In genomic region chr5:51034501-51034900, GRCh38 we compare ENCODE assay signal across 26 cellular contexts.
"Had no signal": no experiment of that assay in that cellular context is flagged by ENCODE, and none has a peak within 500 bp of the region (broad histone marks: within the 10 kb centered on the region; RNA-seq: fewer than 3 reads in every experiment).

No MANE protein-coding gene starts in this region.

- H3K27ac ChIP-seq: epithelial cell of prostate, esophagus squamous epithelium, heart right ventricle, left lung, neural progenitor cell, stomach, suprapubic skin, tibial artery, upper lobe of right lung had no signal

- DNase-seq: activated CD4-positive, alpha-beta T cell treated with anti-CD3 and anti-CD28 coated beads for 4 hours; activated CD4-positive, alpha-beta T cell treated with anti-CD3 and anti-CD28 coated beads, Interleukin-2, amount 50 U/mL, for 4 hours; activated CD4-positive, CD25-positive, alpha-beta regulatory T cell; activated CD8-positive, alpha-beta memory T cell treated with anti-CD3 and anti-CD28 coated beads for 24 hours; activated effector memory CD4-positive, alpha-beta T cell treated with Interleukin-2 at 50 U/mL for 16 hours; activated naive CD4-positive, alpha-beta T cell treated with Interleukin-2 at 50 U/mL for 16 hours; anterior cingulate cortex; effector CD8-positive, alpha-beta T cell; esophagus squamous epithelium; foreskin melanocyte; heart right ventricle; kidney glomerular epithelial cell; left lung; mesendoderm; natural killer cell; right cardiac atrium; stimulated activated CD4-positive, alpha-beta T cell treated with anti-CD3 and anti-CD28 coated beads, Interleukin-15, amount 100 ng/mL, for 24 hours; stimulated activated CD4-positive, alpha-beta T cell treated with anti-CD3 and anti-CD28 coated beads, Interleukin-2, amount 100 ng/mL, for 24 hours; stimulated activated naive B cell treated with anti-CD40 and anti-IgM and Interleukin-4, amounts not matched to agents 10 μg/mL and 1 μg/mL and 100 μg/mL, for 72 hours; stomach; tibial artery; upper lobe of right lung had no signal

- H3K4me1 ChIP-seq: esophagus squamous epithelium, left lung, suprapubic skin, tibial artery, upper lobe of right lung had no signal

- H3K36me3 ChIP-seq: esophagus squamous epithelium, heart right ventricle, left lung, neural progenitor cell, stomach, suprapubic skin, tibial artery, upper lobe of right lung had no signal

- H3K4me3 ChIP-seq: esophagus squamous epithelium, heart right ventricle, left lung, lung, neural progenitor cell, stomach, suprapubic skin, tibial artery, upper lobe of right lung had no signal

- H3K9me3 ChIP-seq: esophagus squamous epithelium, heart right ventricle, left lung, stomach, suprapubic skin, tibial artery, upper lobe of right lung had no signal

- H3K4me2 ChIP-seq: neural progenitor cell had no signal

- H2AFZ ChIP-seq: neural progenitor cell had no signal
